In the genomic region with DNA sequence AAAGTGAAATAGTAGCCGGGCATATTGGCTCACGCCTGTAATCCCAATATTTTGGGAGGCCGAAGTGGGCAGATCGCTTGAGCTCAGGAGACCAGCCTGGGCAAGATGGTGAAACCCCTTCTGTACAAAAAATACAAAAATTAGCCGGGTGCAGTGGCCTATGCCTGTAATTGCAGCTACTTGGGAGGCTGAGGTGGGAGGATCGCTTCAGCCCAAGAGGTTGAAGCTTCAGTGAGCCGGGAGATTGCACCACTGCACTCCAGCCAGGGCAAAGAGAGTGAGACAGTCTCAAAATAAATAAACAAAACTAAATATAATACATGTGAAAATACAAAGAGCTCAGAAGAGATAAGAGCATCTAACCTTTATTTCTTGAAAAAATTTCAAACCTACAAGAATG, we compare ENCODE assay signal across 23 cellular contexts. TPM values are rescaled to one million over a fixed set of nuclear protein-coding genes. Genes with fewer than 3 reads are reported as not detected.
DNase-seq lines count a peak whose midpoint lies in the region; ATAC-seq and TF ChIP-seq lines count a peak whose summit lies in the region.
"Had no signal": no experiment of that assay in that cellular context is flagged by ENCODE, and none has a peak within 500 bp of the region (broad histone marks: within the 10 kb centered on the region; RNA-seq: fewer than 3 reads in every experiment).

No MANE protein-coding gene starts in this region.

- POLR2A ChIA-PET in activated CD4-positive, alpha-beta T cell treated with anti-CD3 and anti-CD28 coated beads, Interleukin-2, amount 10 ng/mL, durations not matched to agents 7 days and 5 days (lab: Charles Lee): no interaction called here

- no peak for ATAC-seq in GM19467 (IDR thresholded peaks at IDR 0.05; ENCODE audit: unreplicated experiment)
- no peak for ATAC-seq in GM18858 (IDR thresholded peaks at IDR 0.05; ENCODE audit: unreplicated experiment)
- ATAC-seq: A549, mucosa of descending colon had no signal

- no peak overlapping the region for H3K27ac ChIP-seq in coronary artery
- H3K27ac ChIP-seq: A549, ascending aorta, BLaER1, esophagus squamous epithelium, left ventricle myocardium inferior, neutrophil, vagina had no signal

- peak; percentile 37 for DNase-seq in activated CD4-positive, alpha-beta T cell treated with anti-CD3 and anti-CD28 coated beads for 48 hours
- no peak for DNase-seq in activated CD4-positive, alpha-beta T cell treated with anti-CD3 and anti-CD28 coated beads, Interleukin-2, amount 10 ng/mL, durations not matched to agents 7 days and 5 days
- peak; percentile 21 for DNase-seq in Calu3
- DNase-seq in NB4 (ENCODE audit: low read depth): peak; percentile 27
- peak; percentile 6 to 15 for DNase-seq in foreskin fibroblast
- DNase-seq in coronary artery (ENCODE audit: low spot score): no peak
- DNase-seq: activated CD8-positive, alpha-beta memory T cell treated with anti-CD3 and anti-CD28 coated beads, Interleukin-2, amount 50 U/mL, for 48 hours; activated effector memory CD4-positive, alpha-beta T cell treated with anti-CD3 and anti-CD28 coated beads, Interleukin-2, amount 50 U/mL, for 16 hours; effector memory CD4-positive, alpha-beta T cell; esophagus squamous epithelium; glutamatergic neuron; KG1; left ventricle myocardium inferior; NCI-H748 treated with DMSO at 0.1 percent for 48 hours had no signal

- no peak for TF ChIP-seq POLR2A in NB4 (IDR thresholded peaks at IDR 0.05; ENCODE audit: extremely low read depth, insufficient read length)

- H3K27ac Mint-ChIP-seq in activated CD4-positive, alpha-beta T cell treated with anti-CD3 and anti-CD28 coated beads, Interleukin-2, amount 10 ng/mL, durations not matched to agents 7 days and 5 days: no peak overlapping the region
- no peak overlapping the region for H3K27ac Mint-ChIP-seq in Calu3 (ENCODE audit: unreplicated experiment)
- H3K27ac Mint-ChIP-seq: T-helper 2 cell treated with Interferon-gamma antibody and Interleukin-4, amounts not matched to agents 5 μg/mL and 100 μg/mL, for 36 hours had no signal

- CTCF ChIA-PET in activated CD4-positive, alpha-beta T cell treated with anti-CD3 and anti-CD28 coated beads, Interleukin-2, amount 10 ng/mL, durations not matched to agents 7 days and 5 days (lab: Charles Lee): interaction anchor here (0.6 to 1.3 kb wide), 3 partner anchors 9 to 828 kb away, joined by 3 to 5 read pairs (median 4); no protein-coding TSS in a partner anchor
- CTCF ChIA-PET in Calu3 (lab: Charles Lee): interaction anchor here (1.0 kb wide), 1 partner anchor 9 kb away, joined by 3 read pairs; no protein-coding TSS in a partner anchor

- H3K9me3 Mint-ChIP-seq in activated CD4-positive, alpha-beta T cell treated with anti-CD3 and anti-CD28 coated beads, Interleukin-2, amount 10 ng/mL, durations not matched to agents 7 days and 5 days: no peaks in the 10 kb centered on the region
- H3K9me3 Mint-ChIP-seq in Calu3 (ENCODE audit: low read depth, unreplicated experiment): no peaks in the 10 kb centered on the region
- H3K9me3 Mint-ChIP-seq: T-helper 2 cell treated with Interferon-gamma antibody and Interleukin-4, amounts not matched to agents 5 μg/mL and 100 μg/mL, for 36 hours had no signal

- no peak overlapping the region for H3K4me3 Mint-ChIP-seq in activated CD4-positive, alpha-beta T cell treated with anti-CD3 and anti-CD28 coated beads, Interleukin-2, amount 10 ng/mL, durations not matched to agents 7 days and 5 days
- H3K4me3 Mint-ChIP-seq in Calu3 (ENCODE audit: low read depth, unreplicated experiment): no peak overlapping the region
- H3K4me3 Mint-ChIP-seq: T-helper 2 cell treated with Interferon-gamma antibody and Interleukin-4, amounts not matched to agents 5 μg/mL and 100 μg/mL, for 36 hours had no signal

- BruUV-seq in Calu3 (replicated peaks; lab: Mats Ljungman, UMichigan): no TSS peak

- H3K4me3 ChIP-seq in NB4 (ENCODE audit: low read depth, low read length): no peak overlapping the region
- no peak overlapping the region for H3K4me3 ChIP-seq in foreskin fibroblast (ENCODE audit: low read depth in 1 of 2, low read length in 2 of 2)
- no peak overlapping the region for H3K4me3 ChIP-seq in coronary artery
- H3K4me3 ChIP-seq: A549, ascending aorta, BLaER1, esophagus squamous epithelium, left ventricle myocardium inferior, mucosa of descending colon, vagina had no signal

- no peak for TF ChIP-seq CTCF in Calu3 (IDR thresholded peaks at IDR 0.05; ENCODE audit: unreplicated experiment)
- no peak for TF ChIP-seq CTCF in NB4 (IDR thresholded peaks at IDR 0.05; ENCODE audit: low read depth, low read length)
- no peak for TF ChIP-seq CTCF in foreskin fibroblast (IDR thresholded peaks at IDR 0.05; ENCODE audit: low read depth, low read length)
- TF ChIP-seq CTCF in coronary artery (IDR thresholded peaks at IDR 0.05): no peak

- no peaks in the 10 kb centered on the region for H3K27me3 Mint-ChIP-seq in activated CD4-positive, alpha-beta T cell treated with anti-CD3 and anti-CD28 coated beads, Interleukin-2, amount 10 ng/mL, durations not matched to agents 7 days and 5 days
- no peaks in the 10 kb centered on the region for H3K27me3 Mint-ChIP-seq in Calu3 (ENCODE audit: unreplicated experiment)

- intact Hi-C loops in Calu3 (cut with micrococcal nuclease; ENCODE audit: unreplicated experiment): no loop called here

- peaks cover 7% of the 10 kb centered on the region for H3K36me3 Mint-ChIP-seq in activated CD4-positive, alpha-beta T cell treated with anti-CD3 and anti-CD28 coated beads, Interleukin-2, amount 10 ng/mL, durations not matched to agents 7 days and 5 days (ENCODE audit: low read depth)
- peaks cover 16% of the 10 kb centered on the region for H3K36me3 Mint-ChIP-seq in Calu3 (ENCODE audit: insufficient read depth, unreplicated experiment)

- H3K4me1 Mint-ChIP-seq in activated CD4-positive, alpha-beta T cell treated with anti-CD3 and anti-CD28 coated beads, Interleukin-2, amount 10 ng/mL, durations not matched to agents 7 days and 5 days: peaks cover 6% of the 10 kb centered on the region
- H3K4me1 Mint-ChIP-seq in Calu3 (ENCODE audit: low read depth, unreplicated experiment): no peaks in the 10 kb centered on the region

RNA-seq across cellular contexts. Expression of a gene that starts 2.3 kb away (rescaled TPM):
- total RNA-seq in activated CD4-positive, alpha-beta T cell treated with anti-CD3 and anti-CD28 coated beads, Interleukin-2, amount 10 ng/mL, durations not matched to agents 7 days and 5 days: 10 to 100 TPM; 61.5 to 64.5 TPM
- 75.2 and 87.5 TPM in 2 replicates for total RNA-seq in Calu3 (2022)

RNA-seq across cellular contexts. Expression of a gene that starts 45.1 kb away (rescaled TPM):
- 10 to 100 TPM; 42.9 to 44.1 TPM for total RNA-seq in activated CD4-positive, alpha-beta T cell treated with anti-CD3 and anti-CD28 coated beads, Interleukin-2, amount 10 ng/mL, durations not matched to agents 7 days and 5 days
- total RNA-seq in Calu3 (2022): 65.9 and 71.8 TPM in 2 replicates

Comparison
In these comparisons a context has a peak if more than half of its experiments do, and no peak if none do; other contexts are left out.
1. DNase-seq: peak in activated CD4-positive, alpha-beta T cell treated with anti-CD3 and anti-CD28 coated beads for 48 hours (single experiment), Calu3 (single experiment), NB4 (single experiment) and foreskin fibroblast (2 of 2); none in activated CD4-positive, alpha-beta T cell treated with anti-CD3 and anti-CD28 coated beads, Interleukin-2, amount 10 ng/mL, durations not matched to agents 7 days and 5 days (single experiment) and coronary artery (single experiment).